ENCODE assay signal across 12 cellular contexts in the genomic region with DNA sequence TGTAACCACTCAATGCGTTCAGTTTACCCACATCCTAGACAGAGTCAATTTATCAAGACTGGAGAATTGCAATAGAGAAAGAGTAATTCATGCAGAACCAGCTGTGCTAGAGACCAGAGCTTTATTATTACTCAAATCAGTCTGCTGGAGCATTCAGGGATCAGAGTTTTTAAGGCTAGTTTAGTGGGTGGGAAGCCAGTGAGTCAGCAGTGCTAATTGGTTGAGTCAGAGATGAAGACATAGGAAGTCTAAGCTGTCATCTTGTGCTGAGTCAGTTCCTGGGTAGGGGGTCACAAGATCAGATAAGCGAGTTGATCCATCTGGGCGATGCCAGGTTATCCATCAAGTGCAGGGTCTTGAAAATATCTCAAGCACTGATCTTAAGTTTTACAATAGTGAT.
DNase-seq lines count a peak whose midpoint lies in the region; FAIRE-seq and TF ChIP-seq lines count a peak whose summit lies in the region.
"Had no signal": no experiment of that assay in that cellular context is flagged by ENCODE, and none has a peak within 500 bp of the region (broad histone marks: within the 10 kb centered on the region; RNA-seq: fewer than 3 reads in every experiment).

No MANE protein-coding gene starts in this region.

- DNase-seq in GM12892 (ENCODE audit: insufficient read length) (no peak), NT2/D1 (ENCODE audit: low read depth, low spot score) (peak; percentile 8), cardiac fibroblast (ENCODE audit: low read depth in 2 of 2) (peak; percentile 37 to 74), retinal pigment epithelial cell (ENCODE audit: low read depth) (peak; percentile 86), T-helper 2 cell (no peak), GM12891 (ENCODE audit: insufficient read length, low spot score) (no peak), NCI-H146 treated with DMSO at 0.1 percent for 48 hours (lab: John Stamatoyannopoulos, UW; ENCODE audit: unreplicated experiment) (no peak)
- DNase-seq in activated T-cell treated with anti-CD3 and anti-CD28 coated beads, Interleukin-2, amount 50 U/mL, for 1 hour = no peak
- DNase-seq: Caco-2, NCI-H2029 treated with DMSO at 0.1 percent for 48 hours, psoas muscle had no signal

- peak; percentile 51 for FAIRE-seq in GM12892 (lab: Jason Lieb, UNC)
- no peak for FAIRE-seq in GM12891 (lab: Jason Lieb, UNC)
- FAIRE-seq: GM19239 had no signal

- H3K4me3 ChIP-seq in NT2/D1 (ENCODE audit: insufficient read length, low read depth) (no peak overlapping the region), cardiac fibroblast (replicated peaks in 1 of 2; ENCODE audit: low read depth in 2 of 2, low read length in 2 of 2) (no peak overlapping the region), retinal pigment epithelial cell (ENCODE audit: low read length) (no peak overlapping the region)
- H3K4me3 ChIP-seq: psoas muscle had no signal

- H3K9ac ChIP-seq in NT2/D1 (ENCODE audit: insufficient read length, low read depth) = no peak overlapping the region

- no peaks in the 10 kb centered on the region for H3K9me3 ChIP-seq in NT2/D1 (ENCODE audit: insufficient read depth, low read length)
- H3K9me3 ChIP-seq: Caco-2, psoas muscle had no signal

- H3K4me1 ChIP-seq in NT2/D1 (ENCODE audit: insufficient read depth, insufficient read length) = no peaks in the 10 kb centered on the region
- H3K4me1 ChIP-seq: Caco-2, psoas muscle had no signal

- no peaks in the 10 kb centered on the region for H3K27me3 ChIP-seq in NT2/D1 (ENCODE audit: insufficient read depth, insufficient read length)

- TF ChIP-seq POLR2A in GM12892 (IDR thresholded peaks at IDR 0.05; ENCODE audit: low read depth, low read length) (no peak), GM12891 (IDR thresholded peaks at IDR 0.05; ENCODE audit: low read depth, low read length) (no peak)

- TF ChIP-seq CTCF in cardiac fibroblast (IDR thresholded peaks at IDR 0.05; ENCODE audit: low read depth, low read length) (no peak), retinal pigment epithelial cell (conservative IDR thresholded peaks at IDR 0.05; ENCODE audit: low read depth, low read length) (no peak)

- no peaks in the 10 kb centered on the region for H3K36me3 ChIP-seq in NT2/D1 (ENCODE audit: insufficient read depth, insufficient read length, low read length)

TF ChIP-seq in GM12891, 5 proteins besides CTCF, POLR2A, EP300 and RAD21:
- no peak for TF ChIP-seq PAX5 (IDR thresholded peaks at IDR 0.05; ENCODE audit: insufficient read depth, low read length, severe bottlenecking)
- TF ChIP-seq POU2F2 (IDR thresholded peaks at IDR 0.05; ENCODE audit: low read depth, low read length) = no peak
- no peak for TF ChIP-seq SPI1 (IDR thresholded peaks at IDR 0.05; ENCODE audit: low read depth, low read length)
- no peak for TF ChIP-seq TAF1 (IDR thresholded peaks at IDR 0.05; ENCODE audit: low read depth, low read length)
- no peak for TF ChIP-seq POLR2AphosphoS5 (IDR thresholded peaks at IDR 0.05; ENCODE audit: low read depth, low read length)

Comparison
In these comparisons a context has a peak if more than half of its experiments do, and no peak if none do; other contexts are left out.
1. DNase-seq: peak in NT2/D1 (single experiment), cardiac fibroblast (2 of 2) and retinal pigment epithelial cell (single experiment); none in GM12892 (single experiment), T-helper 2 cell (0 of 5), GM12891 (single experiment), NCI-H146 treated with DMSO at 0.1 percent for 48 hours (single experiment) and activated T-cell treated with anti-CD3 and anti-CD28 coated beads, Interleukin-2, amount 50 U/mL, for 1 hour (single experiment).